ENCODE assay signal across 1 cellular context in genomic region chr14:64550539-64551333, GRCh38.
TF ChIP-seq lines count a peak whose summit lies in the region.

No MANE protein-coding gene starts in this region.

TF ChIP-seq in SK-N-SH treated with all-trans-retinoic acid at 6 μM for 48 hours, 23 proteins besides CTCF, POLR2A, EP300 and RAD21 (continued from another document):
- TF ChIP-seq TSHZ2 (CRISPR knock-in tag; IDR thresholded peaks at IDR 0.05) = no peak
- no peak for TF ChIP-seq TOX (CRISPR knock-in tag; IDR thresholded peaks at IDR 0.05; ENCODE audit: borderline replicate concordance)
- TF ChIP-seq ISL1 (CRISPR knock-in tag; IDR thresholded peaks at IDR 0.05) = no peak
- TF ChIP-seq ESRRG (CRISPR knock-in tag; IDR thresholded peaks at IDR 0.05) = no peak
- TF ChIP-seq OSR1 (CRISPR knock-in tag; IDR thresholded peaks at IDR 0.05) = no peak
